In genomic region chr9:132879443-132880310, GRCh38 we compare ENCODE assay signal across 10 cellular contexts. TPM values are rescaled to one million over a fixed set of nuclear protein-coding genes. Genes with fewer than 3 reads are reported as not detected.
DNase-seq lines count a peak whose midpoint lies in the region; ATAC-seq and TF ChIP-seq lines count a peak whose summit lies in the region.
"Had no signal": no experiment of that assay in that cellular context is flagged by ENCODE, and none has a peak within 500 bp of the region (broad histone marks: within the 10 kb centered on the region; RNA-seq: fewer than 3 reads in every experiment).

No MANE protein-coding gene starts in this region.

- H3K27ac ChIP-seq in right atrium auricular region (peak overlapping the region; percentile 85 to 89), uterus (peak overlapping the region; percentile 79 to 81)

- no peaks in the 10 kb centered on the region for H3K27me3 ChIP-seq in right atrium auricular region
- H3K27me3 ChIP-seq in uterus, result no peaks in the 10 kb centered on the region

- H3K27ac Mint-ChIP-seq in activated T-helper 2 cell treated with anti-CD3 and anti-CD28 coated beads, Interferon-gamma antibody, Interleukin-2, Interleukin-4, amounts not matched to agents 10 μg/mL and 5 μg/mL and 100 μg/mL, durations not matched to agents 14 hours and 24 hours and 36 hours, result peak overlapping the region; percentile 71
- H3K27ac Mint-ChIP-seq in mesothelial cell of epicardium, result peak overlapping the region; percentile 67

- peaks cover 4% of the 10 kb centered on the region for H3K27me3 Mint-ChIP-seq in activated T-helper 2 cell treated with anti-CD3 and anti-CD28 coated beads, Interferon-gamma antibody, Interleukin-2, Interleukin-4, amounts not matched to agents 10 μg/mL and 5 μg/mL and 100 μg/mL, durations not matched to agents 14 hours and 24 hours and 36 hours (ENCODE audit: low read depth)
- peaks cover 5% of the 10 kb centered on the region for H3K27me3 Mint-ChIP-seq in mesothelial cell of epicardium (ENCODE audit: low read depth)

- H3K4me3 ChIP-seq in right atrium auricular region (peak overlapping the region in 1 of 2 donors; percentile 94), uterus (no peak overlapping the region)

- no peaks in the 10 kb centered on the region for H3K9me3 ChIP-seq in right atrium auricular region
- H3K9me3 ChIP-seq in uterus, result no peaks in the 10 kb centered on the region

- H3K4me1 Mint-ChIP-seq in activated T-helper 2 cell treated with anti-CD3 and anti-CD28 coated beads, Interferon-gamma antibody, Interleukin-2, Interleukin-4, amounts not matched to agents 10 μg/mL and 5 μg/mL and 100 μg/mL, durations not matched to agents 14 hours and 24 hours and 36 hours (ENCODE audit: low read depth), result peaks cover 21% of the 10 kb centered on the region
- H3K4me1 Mint-ChIP-seq in mesothelial cell of epicardium, result peaks cover 2% of the 10 kb centered on the region

- H3K9me3 Mint-ChIP-seq in activated T-helper 2 cell treated with anti-CD3 and anti-CD28 coated beads, Interferon-gamma antibody, Interleukin-2, Interleukin-4, amounts not matched to agents 10 μg/mL and 5 μg/mL and 100 μg/mL, durations not matched to agents 14 hours and 24 hours and 36 hours, result no peaks in the 10 kb centered on the region
- no peaks in the 10 kb centered on the region for H3K9me3 Mint-ChIP-seq in mesothelial cell of epicardium

- peak overlapping the region; percentile 78 for H3K4me3 Mint-ChIP-seq in activated T-helper 2 cell treated with anti-CD3 and anti-CD28 coated beads, Interferon-gamma antibody, Interleukin-2, Interleukin-4, amounts not matched to agents 10 μg/mL and 5 μg/mL and 100 μg/mL, durations not matched to agents 14 hours and 24 hours and 36 hours (ENCODE audit: low read depth)
- peak overlapping the region; percentile 74 for H3K4me3 Mint-ChIP-seq in mesothelial cell of epicardium

- no peaks in the 10 kb centered on the region for H3K36me3 Mint-ChIP-seq in activated T-helper 2 cell treated with anti-CD3 and anti-CD28 coated beads, Interferon-gamma antibody, Interleukin-2, Interleukin-4, amounts not matched to agents 10 μg/mL and 5 μg/mL and 100 μg/mL, durations not matched to agents 14 hours and 24 hours and 36 hours (ENCODE audit: low read depth)
- H3K36me3 Mint-ChIP-seq in mesothelial cell of epicardium, result no peaks in the 10 kb centered on the region

- H3K4me1 ChIP-seq in right atrium auricular region (peaks cover 0 to 18% of the 10 kb centered on the region in 2 donors), uterus (no peaks in the 10 kb centered on the region)

- H3K36me3 ChIP-seq in right atrium auricular region (no peaks in the 10 kb centered on the region), uterus (no peaks in the 10 kb centered on the region)

- no peak for DNase-seq in right atrium auricular region (ENCODE audit: low spot score)
- DNase-seq in Right ventricle myocardium inferior (ENCODE audit: missing footprints), result no peak
- DNase-seq in activated T-helper 2 cell treated with anti-CD3 and anti-CD28 coated beads, Interferon-gamma antibody, Interleukin-2, Interleukin-4, amounts not matched to agents 10 μg/mL and 5 μg/mL and 100 μg/mL, durations not matched to agents 14 hours and 24 hours and 36 hours (ENCODE audit: low spot score), result no peak
- DNase-seq in mesothelial cell of epicardium (ENCODE audit: low spot score in 2 of 2, unreplicated experiment in 2 of 2), result no peak
- DNase-seq in uterus, result no peak
- no peak for DNase-seq in HuH-7.5 (ENCODE audit: low spot score)
- DNase-seq: activated effector memory CD4-positive, alpha-beta T cell treated with Interleukin-2 at 50 U/mL for 16 hours; NCI-H526 treated with DMSO at 0.1 percent for 48 hours had no signal

- intact Hi-C loops in Right ventricle myocardium inferior (cut with DNase I), result no loop called here
- intact Hi-C loops in activated T-helper 2 cell treated with anti-CD3 and anti-CD28 coated beads, Interferon-gamma antibody, Interleukin-2, Interleukin-4, amounts not matched to agents 10 μg/mL and 5 μg/mL and 100 μg/mL, durations not matched to agents 14 hours and 24 hours and 36 hours (cut with micrococcal nuclease), result loop anchor here (2.0 to 5.0 kb wide), 2 partner anchors 209 to 802 kb away; partner anchors contain the start of genes GTF3C4 and MED27
- intact Hi-C loops in uterus (cut with DNase I; ENCODE audit: low total_unique reads), result no loop called here

- ATAC-seq in Right ventricle myocardium inferior (no peak), GM21423 (IDR thresholded peaks at IDR 0.05; ENCODE audit: unreplicated experiment) (no peak), GM21786 (IDR thresholded peaks at IDR 0.05; ENCODE audit: unreplicated experiment) (no peak)

- TF ChIP-seq CTCF in right atrium auricular region (IDR thresholded peaks at IDR 0.05) (no peak), mesothelial cell of epicardium (IDR thresholded peaks at IDR 0.05; ENCODE audit: unreplicated experiment) (no peak), uterus (IDR thresholded peaks at IDR 0.05) (no peak)

- no peak for TF ChIP-seq POLR2A in uterus (IDR thresholded peaks at IDR 0.05)

RNA-seq across cellular contexts. Expression of gene SPACA9, which starts 1.0 kb away (rescaled TPM):
- total RNA-seq in right atrium auricular region (10 to 100 TPM in 1 of 2 donors, 1 to 10 TPM in 1; 8.1 to 17.1 TPM), Right ventricle myocardium inferior (4.0 TPM), mesothelial cell of epicardium (5.5 to 5.8 TPM (median 5.7 TPM) in 3 replicates), uterus (1 to 10 TPM in 3 of 4 donors, under 1 TPM in 1; 0.26 to 7.0 (median 2.4) TPM)
- 1.1 and 1.3 TPM in 2 replicates for total RNA-seq in activated T-helper 2 cell treated with anti-CD3 and anti-CD28 coated beads, Interferon-gamma antibody, Interleukin-2, Interleukin-4, amounts not matched to agents 10 μg/mL and 5 μg/mL and 100 μg/mL, durations not matched to agents 14 hours and 24 hours and 36 hours

RNA-seq across cellular contexts. Expression of gene AK8, which starts 1.6 kb away (rescaled TPM):
- total RNA-seq in right atrium auricular region (under 1 TPM in 1 of 2 donors, not detected in 1; 0.19 TPM), Right ventricle myocardium inferior (not detected), mesothelial cell of epicardium (1.5 to 2.1 TPM (median 2.0 TPM) in 3 replicates), uterus (1 to 10 TPM in 1 of 4 donors, under 1 TPM in 1, not detected in 2; 0.61 to 1.9 TPM)
- not detected in 2 replicates for total RNA-seq in activated T-helper 2 cell treated with anti-CD3 and anti-CD28 coated beads, Interferon-gamma antibody, Interleukin-2, Interleukin-4, amounts not matched to agents 10 μg/mL and 5 μg/mL and 100 μg/mL, durations not matched to agents 14 hours and 24 hours and 36 hours
